Comparison of ENCODE assay signal across 2 cellular contexts in genomic region chr15:36251450-36251849, GRCh38.
TF ChIP-seq lines count a peak whose summit lies in the region.

No MANE protein-coding gene starts in this region.

TF ChIP-seq in SK-N-SH, 30 proteins besides CTCF, POLR2A, EP300 and RAD21:
- TF ChIP-seq IRF3 (IDR thresholded peaks at IDR 0.05; ENCODE audit: low read depth, low read length) (no peak), TCF12 (IDR thresholded peaks at IDR 0.05) (no peak), MEF2A (IDR thresholded peaks at IDR 0.05; ENCODE audit: borderline replicate concordance, low read depth) (no peak), REST (IDR thresholded peaks at IDR 0.05; ENCODE audit: low read depth, low read length) (no peak), TAF1 (IDR thresholded peaks at IDR 0.05; ENCODE audit: borderline replicate concordance, low read depth, low read length) (no peak), JUND (IDR thresholded peaks at IDR 0.05) (no peak), GATA2 (CRISPR knock-in tag; IDR thresholded peaks at IDR 0.05) (no peak), FOXM1 (IDR thresholded peaks at IDR 0.05; ENCODE audit: low read depth) (no peak), MXI1 (IDR thresholded peaks at IDR 0.05; ENCODE audit: low read depth, low read length) (no peak), SMC3 (IDR thresholded peaks at IDR 0.05; ENCODE audit: low read depth, low read length) (no peak), YY1 (IDR thresholded peaks at IDR 0.05; ENCODE audit: low read depth) (no peak), FOSL2 (IDR thresholded peaks at IDR 0.05; ENCODE audit: borderline replicate concordance, low read depth) (no peak), CHD2 (IDR thresholded peaks at IDR 0.05; ENCODE audit: low read length, partially characterized antibody) (no peak), MAX (IDR thresholded peaks at IDR 0.05; ENCODE audit: low read depth) (no peak), TEAD4 (IDR thresholded peaks at IDR 0.05; ENCODE audit: borderline replicate concordance, insufficient read depth) (no peak), USF1 (IDR thresholded peaks at IDR 0.05; ENCODE audit: borderline replicate concordance, low read depth) (no peak), RXRA (IDR thresholded peaks at IDR 0.05; ENCODE audit: borderline replicate concordance, low read depth) (no peak), EZH2phosphoT487 (IDR thresholded peaks at IDR 0.05; ENCODE audit: borderline replicate concordance, low read depth) (no peak)
- TF ChIP-seq, protein P1, sequence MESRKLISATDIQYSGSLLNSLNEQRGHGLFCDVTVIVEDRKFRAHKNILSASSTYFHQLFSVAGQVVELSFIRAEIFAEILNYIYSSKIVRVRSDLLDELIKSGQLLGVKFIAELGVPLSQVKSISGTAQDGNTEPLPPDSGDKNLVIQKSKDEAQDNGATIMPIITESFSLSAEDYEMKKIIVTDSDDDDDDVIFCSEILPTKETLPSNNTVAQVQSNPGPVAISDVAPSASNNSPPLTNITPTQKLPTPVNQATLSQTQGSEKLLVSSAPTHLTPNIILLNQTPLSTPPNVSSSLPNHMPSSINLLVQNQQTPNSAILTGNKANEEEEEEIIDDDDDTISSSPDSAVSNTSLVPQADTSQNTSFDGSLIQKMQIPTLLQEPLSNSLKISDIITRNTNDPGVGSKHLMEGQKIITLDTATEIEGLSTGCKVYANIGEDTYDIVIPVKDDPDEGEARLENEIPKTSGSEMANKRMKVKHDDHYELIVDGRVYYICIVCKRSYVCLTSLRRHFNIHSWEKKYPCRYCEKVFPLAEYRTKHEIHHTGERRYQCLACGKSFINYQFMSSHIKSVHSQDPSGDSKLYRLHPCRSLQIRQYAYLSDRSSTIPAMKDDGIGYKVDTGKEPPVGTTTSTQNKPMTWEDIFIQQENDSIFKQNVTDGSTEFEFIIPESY (IDR thresholded peaks at IDR 0.05; ENCODE audit: borderline replicate concordance, low read depth) = no peak
- TF ChIP-seq, protein P2, sequence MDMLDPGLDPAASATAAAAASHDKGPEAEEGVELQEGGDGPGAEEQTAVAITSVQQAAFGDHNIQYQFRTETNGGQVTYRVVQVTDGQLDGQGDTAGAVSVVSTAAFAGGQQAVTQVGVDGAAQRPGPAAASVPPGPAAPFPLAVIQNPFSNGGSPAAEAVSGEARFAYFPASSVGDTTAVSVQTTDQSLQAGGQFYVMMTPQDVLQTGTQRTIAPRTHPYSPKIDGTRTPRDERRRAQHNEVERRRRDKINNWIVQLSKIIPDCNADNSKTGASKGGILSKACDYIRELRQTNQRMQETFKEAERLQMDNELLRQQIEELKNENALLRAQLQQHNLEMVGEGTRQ (IDR thresholded peaks at IDR 0.05; ENCODE audit: borderline replicate concordance, low read depth, low read length) = no peak

TF ChIP-seq in SK-N-SH treated with all-trans-retinoic acid at 6 μM for 48 hours, 23 proteins besides CTCF, POLR2A, EP300 and RAD21:
- TF ChIP-seq ZNF8 (CRISPR knock-in tag; IDR thresholded peaks at IDR 0.05) = no peak
- TF ChIP-seq ZC3H10 (CRISPR knock-in tag; IDR thresholded peaks at IDR 0.05) = no peak
- no peak for TF ChIP-seq BACH2 (CRISPR knock-in tag; IDR thresholded peaks at IDR 0.05; ENCODE audit: borderline replicate concordance)
- TF ChIP-seq PPARA (CRISPR knock-in tag; IDR thresholded peaks at IDR 0.05; ENCODE audit: borderline replicate concordance) = no peak
- no peak for TF ChIP-seq ARNTL (CRISPR knock-in tag; IDR thresholded peaks at IDR 0.05; ENCODE audit: borderline replicate concordance, low read depth)
- no peak for TF ChIP-seq PATZ1 (CRISPR knock-in tag; IDR thresholded peaks at IDR 0.05; ENCODE audit: borderline replicate concordance)
- TF ChIP-seq ZFP3 (CRISPR knock-in tag; IDR thresholded peaks at IDR 0.05) = no peak
- TF ChIP-seq OSR1 (CRISPR knock-in tag; IDR thresholded peaks at IDR 0.05) = no peak
- TF ChIP-seq GLIS3 (CRISPR knock-in tag; IDR thresholded peaks at IDR 0.05) = no peak
- TF ChIP-seq, protein P3, sequence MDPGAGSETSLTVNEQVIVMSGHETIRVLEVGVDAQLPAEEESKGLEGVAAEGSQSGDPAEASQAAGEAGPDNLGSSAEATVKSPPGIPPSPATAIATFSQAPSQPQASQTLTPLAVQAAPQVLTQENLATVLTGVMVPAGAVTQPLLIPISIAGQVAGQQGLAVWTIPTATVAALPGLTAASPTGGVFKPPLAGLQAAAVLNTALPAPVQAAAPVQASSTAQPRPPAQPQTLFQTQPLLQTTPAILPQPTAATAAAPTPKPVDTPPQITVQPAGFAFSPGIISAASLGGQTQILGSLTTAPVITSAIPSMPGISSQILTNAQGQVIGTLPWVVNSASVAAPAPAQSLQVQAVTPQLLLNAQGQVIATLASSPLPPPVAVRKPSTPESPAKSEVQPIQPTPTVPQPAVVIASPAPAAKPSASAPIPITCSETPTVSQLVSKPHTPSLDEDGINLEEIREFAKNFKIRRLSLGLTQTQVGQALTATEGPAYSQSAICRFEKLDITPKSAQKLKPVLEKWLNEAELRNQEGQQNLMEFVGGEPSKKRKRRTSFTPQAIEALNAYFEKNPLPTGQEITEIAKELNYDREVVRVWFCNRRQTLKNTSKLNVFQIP (CRISPR knock-in tag; IDR thresholded peaks at IDR 0.05; ENCODE audit: borderline replicate concordance, low read depth) = no peak
- TF ChIP-seq ZNF565 (CRISPR knock-in tag; conservative IDR thresholded peaks at IDR 0.05; ENCODE audit: low read depth) = no peak
- TF ChIP-seq CSRNP3 (CRISPR knock-in tag; IDR thresholded peaks at IDR 0.05) = no peak
